Comparison of ENCODE assay signal across 8 cellular contexts in the genomic region with DNA sequence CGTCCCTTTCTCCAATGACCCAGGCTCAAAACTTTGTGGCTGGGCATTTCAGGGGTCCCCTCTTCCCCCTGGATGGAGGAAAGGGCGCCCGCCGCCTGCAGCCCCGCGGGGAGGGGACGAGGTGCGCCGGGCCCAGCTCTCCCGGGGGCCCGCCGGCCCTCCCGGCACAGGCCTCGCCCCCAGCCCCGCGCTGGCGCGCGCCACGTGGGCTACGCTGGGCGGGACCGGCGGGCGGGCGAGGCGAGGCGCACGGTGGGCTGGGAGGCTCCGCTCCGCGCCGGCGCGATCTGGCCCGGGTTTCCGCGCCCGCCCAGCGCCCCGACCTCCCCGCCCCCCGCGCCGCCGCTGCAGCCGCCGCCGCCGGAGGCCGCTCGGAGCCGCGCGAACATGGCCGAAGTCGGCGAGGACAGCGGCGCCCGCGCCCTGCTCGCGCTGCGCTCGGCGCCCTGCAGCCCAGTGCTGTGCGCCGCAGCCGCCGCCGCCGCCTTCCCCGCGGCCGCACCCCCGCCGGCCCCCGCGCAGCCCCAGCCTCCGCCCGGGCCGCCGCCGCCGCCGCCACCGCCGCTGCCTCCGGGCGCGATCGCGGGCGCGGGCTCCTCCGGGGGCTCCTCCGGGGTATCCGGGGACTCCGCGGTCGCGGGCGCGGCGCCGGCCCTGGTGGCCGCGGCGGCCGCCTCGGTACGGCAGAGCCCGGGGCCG. TPM values are rescaled to one million over a fixed set of nuclear protein-coding genes. Genes with fewer than 3 reads are reported as not detected.
DNase-seq lines count a peak whose midpoint lies in the region; ATAC-seq and TF ChIP-seq lines count a peak whose summit lies in the region.

A gene (plus strand): TSS at position 374 of the 699 bp plus-strand sequence. CDS start 14 bp downstream, at position 388.

- H3K4me1 ChIP-seq in SJSA1 (replicated peaks), result peaks cover 24% of the 10 kb centered on the region
- peaks cover 0 to 36% (median 18%) of the 10 kb centered on the region in 3 donors for H3K4me1 ChIP-seq in gastroesophageal sphincter

- H3K9me3 ChIP-seq in SJSA1 (replicated peaks) (0 out of 2 replicates have a peak, but pooled peaks cover 2% of the 10 kb centered on the region), gastroesophageal sphincter (no peaks in the 10 kb centered on the region)

- peak; percentile 59 for DNase-seq in DMS153 treated with DMSO at 0.1 percent for 48 hours (lab: John Stamatoyannopoulos, UW; ENCODE audit: unreplicated experiment)
- peak in 1 of 2 experiments; percentile 75 for DNase-seq in SJSA1 (ENCODE audit: low read depth in 1 of 2, low spot score in 2 of 2)
- DNase-seq in activated naive CD4-positive, alpha-beta T cell treated with Interleukin-2 at 50 U/mL for 16 hours, result peak; percentile 83
- DNase-seq in nucleus accumbens (lab: John Stamatoyannopoulos, UW), result peak in 47 of 56 donors; percentile 18 to 86 (median 52)
- peak; percentile 67 for DNase-seq in superior temporal gyrus (ENCODE audit: extremely low spot score)

- WGBS in gastroesophageal sphincter (ENCODE audit: low coverage in 1 of 2), 2 donors, result 0% methylated on average over 1 of the region's 115 CpGs; no CpG with 5 or more reads in 1 of the 2 donors

- H3K36me3 ChIP-seq in SJSA1, result peaks cover 16% of the 10 kb centered on the region
- no peaks in the 10 kb centered on the region for H3K36me3 ChIP-seq in gastroesophageal sphincter

- TF ChIP-seq CTCF in gastroesophageal sphincter (IDR thresholded peaks at IDR 0.05), result no peak

- peak within 1 kb of the TSS; percentile 97 for H3K4me3 ChIP-seq in SJSA1
- peak within 1 kb of the TSS; percentile 71 to 91 for H3K4me3 ChIP-seq in gastroesophageal sphincter

- no peak for TF ChIP-seq RAD21 in Ishikawa (IDR thresholded peaks at IDR 0.05; ENCODE audit: low read depth)

- TF ChIP-seq EP300 in Ishikawa (IDR thresholded peaks at IDR 0.05; ENCODE audit: borderline replicate concordance), result no peak
- TF ChIP-seq EP300 in gastroesophageal sphincter (IDR thresholded peaks at IDR 0.05), result no peak

- ATAC-seq in GM21526 (IDR thresholded peaks at IDR 0.05; ENCODE audit: low FRiP score, unreplicated experiment) (peak; percentile 58), gastroesophageal sphincter (peak; percentile 91)

- peak; percentile 53 to 69 for TF ChIP-seq POLR2A in gastroesophageal sphincter (IDR thresholded peaks at IDR 0.05)

- no peaks in the 10 kb centered on the region for H3K27me3 ChIP-seq in SJSA1 (replicated peaks)
- H3K27me3 ChIP-seq in gastroesophageal sphincter, result no peaks in the 10 kb centered on the region

- H3K27ac ChIP-seq in SJSA1 (peak within 1 kb of the TSS; percentile 65), gastroesophageal sphincter (peak within 1 kb of the TSS; percentile 73 to 95 (median 93))

TF ChIP-seq in Ishikawa, 13 proteins besides CTCF, POLR2A, EP300 and RAD21:
- peak; percentile 82 for TF ChIP-seq YY1 (IDR thresholded peaks at IDR 0.05; ENCODE audit: low read depth)
- no peak for TF ChIP-seq EGR1 (IDR thresholded peaks at IDR 0.05)
- TF ChIP-seq, protein P1, sequence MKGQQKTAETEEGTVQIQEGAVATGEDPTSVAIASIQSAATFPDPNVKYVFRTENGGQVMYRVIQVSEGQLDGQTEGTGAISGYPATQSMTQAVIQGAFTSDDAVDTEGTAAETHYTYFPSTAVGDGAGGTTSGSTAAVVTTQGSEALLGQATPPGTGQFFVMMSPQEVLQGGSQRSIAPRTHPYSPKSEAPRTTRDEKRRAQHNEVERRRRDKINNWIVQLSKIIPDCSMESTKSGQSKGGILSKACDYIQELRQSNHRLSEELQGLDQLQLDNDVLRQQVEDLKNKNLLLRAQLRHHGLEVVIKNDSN (IDR thresholded peaks at IDR 0.05), result peak; percentile 84
- TF ChIP-seq, protein P2, sequence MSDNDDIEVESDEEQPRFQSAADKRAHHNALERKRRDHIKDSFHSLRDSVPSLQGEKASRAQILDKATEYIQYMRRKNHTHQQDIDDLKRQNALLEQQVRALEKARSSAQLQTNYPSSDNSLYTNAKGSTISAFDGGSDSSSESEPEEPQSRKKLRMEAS (IDR thresholded peaks at IDR 0.05), result peak; percentile 94
- no peak for TF ChIP-seq TCF12 (IDR thresholded peaks at IDR 0.05; ENCODE audit: low read depth)
- TF ChIP-seq NFIC (IDR thresholded peaks at IDR 0.05), result no peak
- no peak for TF ChIP-seq FOXM1 (IDR thresholded peaks at IDR 0.05; ENCODE audit: borderline replicate concordance, low read depth)
- TF ChIP-seq, protein P3, sequence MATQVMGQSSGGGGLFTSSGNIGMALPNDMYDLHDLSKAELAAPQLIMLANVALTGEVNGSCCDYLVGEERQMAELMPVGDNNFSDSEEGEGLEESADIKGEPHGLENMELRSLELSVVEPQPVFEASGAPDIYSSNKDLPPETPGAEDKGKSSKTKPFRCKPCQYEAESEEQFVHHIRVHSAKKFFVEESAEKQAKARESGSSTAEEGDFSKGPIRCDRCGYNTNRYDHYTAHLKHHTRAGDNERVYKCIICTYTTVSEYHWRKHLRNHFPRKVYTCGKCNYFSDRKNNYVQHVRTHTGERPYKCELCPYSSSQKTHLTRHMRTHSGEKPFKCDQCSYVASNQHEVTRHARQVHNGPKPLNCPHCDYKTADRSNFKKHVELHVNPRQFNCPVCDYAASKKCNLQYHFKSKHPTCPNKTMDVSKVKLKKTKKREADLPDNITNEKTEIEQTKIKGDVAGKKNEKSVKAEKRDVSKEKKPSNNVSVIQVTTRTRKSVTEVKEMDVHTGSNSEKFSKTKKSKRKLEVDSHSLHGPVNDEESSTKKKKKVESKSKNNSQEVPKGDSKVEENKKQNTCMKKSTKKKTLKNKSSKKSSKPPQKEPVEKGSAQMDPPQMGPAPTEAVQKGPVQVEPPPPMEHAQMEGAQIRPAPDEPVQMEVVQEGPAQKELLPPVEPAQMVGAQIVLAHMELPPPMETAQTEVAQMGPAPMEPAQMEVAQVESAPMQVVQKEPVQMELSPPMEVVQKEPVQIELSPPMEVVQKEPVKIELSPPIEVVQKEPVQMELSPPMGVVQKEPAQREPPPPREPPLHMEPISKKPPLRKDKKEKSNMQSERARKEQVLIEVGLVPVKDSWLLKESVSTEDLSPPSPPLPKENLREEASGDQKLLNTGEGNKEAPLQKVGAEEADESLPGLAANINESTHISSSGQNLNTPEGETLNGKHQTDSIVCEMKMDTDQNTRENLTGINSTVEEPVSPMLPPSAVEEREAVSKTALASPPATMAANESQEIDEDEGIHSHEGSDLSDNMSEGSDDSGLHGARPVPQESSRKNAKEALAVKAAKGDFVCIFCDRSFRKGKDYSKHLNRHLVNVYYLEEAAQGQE (IDR thresholded peaks at IDR 0.05; ENCODE audit: low read depth), result no peak
- no peak for TF ChIP-seq TEAD4 (IDR thresholded peaks at IDR 0.05)
- TF ChIP-seq TAF1 (IDR thresholded peaks at IDR 0.05; ENCODE audit: low read depth), result no peak
- TF ChIP-seq ZBTB7A (IDR thresholded peaks at IDR 0.05; ENCODE audit: low read depth), result no peak
- TF ChIP-seq CEBPB (IDR thresholded peaks at IDR 0.05), result no peak
- TF ChIP-seq CREB1 (IDR thresholded peaks at IDR 0.05; ENCODE audit: low read depth), result no peak

RNA-seq across cellular contexts. Expression of the gene that starts here (rescaled TPM):
- 10.2 and 17.4 TPM in 2 replicates for total RNA-seq in SJSA1 (2014; rRNA removed; shearing (Covaris generic))
- total RNA-seq in gastroesophageal sphincter, result 10 to 100 TPM; 28.5 to 45.2 (median 30.0) TPM
